Comparison of ENCODE assay signal across 22 cellular contexts in the genomic region with DNA sequence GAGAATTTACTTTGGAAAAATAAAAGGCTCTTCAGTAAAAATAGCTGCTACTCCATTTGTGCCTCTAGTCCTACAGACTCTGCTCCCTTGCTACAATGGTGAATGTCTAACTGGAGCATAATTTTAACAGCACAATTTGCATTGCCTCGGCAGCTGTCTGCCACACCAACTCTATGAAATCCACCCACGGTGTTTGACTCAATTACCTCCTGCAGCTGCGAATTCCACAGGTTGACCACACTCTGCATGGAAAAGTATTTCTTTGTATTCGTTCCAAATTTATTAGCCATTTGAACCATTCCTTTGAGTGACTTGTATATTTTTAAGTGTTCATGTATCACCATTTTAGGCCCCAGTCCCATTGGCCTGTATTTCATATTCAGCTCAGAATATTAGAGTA.
DNase-seq lines count a peak whose midpoint lies in the region; ATAC-seq and FAIRE-seq lines count a peak whose summit lies in the region.
"Had no signal": no experiment of that assay in that cellular context is flagged by ENCODE, and none has a peak within 500 bp of the region (broad histone marks: within the 10 kb centered on the region; RNA-seq: fewer than 3 reads in every experiment).

No MANE protein-coding gene starts in this region.

- no peak for ATAC-seq in GM21423 (IDR thresholded peaks at IDR 0.05; ENCODE audit: unreplicated experiment)
- no peak for ATAC-seq in HG02763 (IDR thresholded peaks at IDR 0.05; ENCODE audit: unreplicated experiment)
- ATAC-seq: HCT116, HepG2, Panc1 had no signal

- DNase-seq in Daoy (ENCODE audit: low read depth) (peak; percentile 32), SJCRH30 (peak; percentile 14 to 17), glomerular visceral epithelial cell (ENCODE audit: extremely low spot score) (peak; percentile 68), renal cortical epithelial cell (ENCODE audit: low read depth) (peak; percentile 15), HTR-8/SVneo (ENCODE audit: insufficient read length, low spot score) (no peak), NCI-H2196 treated with DMSO at 0.1 percent for 48 hours (lab: John Stamatoyannopoulos, UW; ENCODE audit: unreplicated experiment) (no peak)
- DNase-seq: DMS 273 treated with DMSO at 0.1 percent for 48 hours, DND-41, GOT3, KG1, MM.1S, NCI-H1092, NCI-H1436 treated with DMSO at 0.1 percent for 48 hours, NCI-H2029, NCI-H69 had no signal

- no peaks in the 10 kb centered on the region for H3K9me3 ChIP-seq in SJCRH30 (replicated peaks)
- H3K9me3 ChIP-seq: SJSA1 had no signal

- no peak overlapping the region for H3K27ac ChIP-seq in SJCRH30
- H3K27ac ChIP-seq: SJSA1 had no signal

- no peaks in the 10 kb centered on the region for H3K36me3 ChIP-seq in SJCRH30
- H3K36me3 ChIP-seq: SJSA1 had no signal

- no peaks in the 10 kb centered on the region for H3K4me1 ChIP-seq in SJCRH30

- no peaks in the 10 kb centered on the region for H3K27me3 ChIP-seq in SJCRH30
- H3K27me3 ChIP-seq: SJSA1 had no signal

- no peak for FAIRE-seq in HTR-8/SVneo (lab: Jason Lieb, UNC)
- FAIRE-seq: G401.6, HepG2 had no signal

- H3K4me3 ChIP-seq in SJCRH30 = no peak overlapping the region
- H3K4me3 ChIP-seq: SJSA1 had no signal

Comparison
In these comparisons a context has a peak if more than half of its experiments do, and no peak if none do; other contexts are left out.
1. DNase-seq: peak in Daoy (single experiment), SJCRH30 (2 of 2), glomerular visceral epithelial cell (single experiment) and renal cortical epithelial cell (single experiment); none in HTR-8/SVneo (single experiment) and NCI-H2196 treated with DMSO at 0.1 percent for 48 hours (single experiment).